In the genomic region with DNA sequence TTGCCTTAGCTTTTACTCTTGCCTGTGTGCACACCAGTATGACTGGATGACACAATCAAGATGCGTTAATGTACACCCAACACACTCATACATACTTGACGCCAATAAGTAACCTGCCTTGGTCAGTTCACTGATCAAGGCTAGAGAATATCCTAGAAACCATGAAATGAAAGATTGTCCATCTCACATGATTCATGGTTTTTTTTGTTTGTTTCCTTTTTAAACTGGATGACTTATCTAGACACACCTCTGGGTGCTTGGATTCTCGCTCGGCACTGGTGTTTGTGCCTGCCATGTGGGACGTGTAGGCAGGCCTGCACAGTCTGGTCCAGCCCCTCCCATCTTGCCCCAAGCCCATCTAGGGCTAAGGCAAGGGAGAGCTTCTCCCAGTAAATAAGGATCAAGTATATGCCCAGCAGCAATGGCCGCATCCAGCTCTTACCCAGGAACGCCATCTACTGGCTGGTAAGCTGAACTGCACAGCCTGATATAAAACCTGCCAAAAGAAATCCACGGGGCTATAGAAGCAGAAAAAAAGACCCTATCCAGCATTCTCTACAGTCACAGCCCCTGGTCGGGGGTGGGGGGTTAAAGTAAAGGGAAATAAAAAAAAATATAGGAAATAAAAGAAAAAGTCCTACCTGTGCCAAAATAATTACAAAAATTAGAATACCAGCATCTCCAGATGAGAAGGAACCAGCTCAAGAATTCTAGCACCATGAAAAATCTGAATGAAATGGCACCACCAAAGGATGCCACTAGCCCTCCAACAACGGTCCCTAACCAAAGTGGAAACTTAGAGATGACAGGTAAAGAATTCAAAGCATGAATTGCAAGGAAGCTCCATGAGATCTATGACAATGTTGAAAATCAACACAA, we compare ENCODE assay signal across 8 cellular contexts.
DNase-seq lines count a peak whose midpoint lies in the region; ATAC-seq and TF ChIP-seq lines count a peak whose summit lies in the region.

No MANE protein-coding gene starts in this region.

- no peak overlapping the region for H3K4me3 ChIP-seq in fibroblast of lung (replicated peaks in 1 of 4; ENCODE audit: control extremely low read depth in 1 of 4, insufficient read depth in 1 of 4, low read depth in 3 of 4, low read length in 4 of 4)
- no peak overlapping the region for H3K4me3 ChIP-seq in vagina

- H2AFZ ChIP-seq in fibroblast of lung (ENCODE audit: low read length), result no peak overlapping the region

- no peak overlapping the region for H3K27ac ChIP-seq in fibroblast of lung (ENCODE audit: insufficient read depth, low read length)
- no peak overlapping the region for H3K27ac ChIP-seq in vagina

- peak; percentile 78 for ATAC-seq in GM21723 (IDR thresholded peaks at IDR 0.05; ENCODE audit: unreplicated experiment)

- intact Hi-C loops in vagina (cut with DNase I), result no loop called here

- no peak overlapping the region for H3K9ac ChIP-seq in fibroblast of lung (ENCODE audit: insufficient read depth, low read length)

- DNase-seq in NCI-H524 (lab: John Stamatoyannopoulos, UW), result peak; percentile 11 to 55
- DNase-seq in NCI-H524 treated with DMSO at 0.1 percent for 48 hours (lab: John Stamatoyannopoulos, UW), result no peak
- peak; percentile 19 for DNase-seq in MV-4-11 (lab: John Stamatoyannopoulos, UW)
- DNase-seq in T1000 (lab: John Stamatoyannopoulos, UW), result peak; percentile 9
- DNase-seq in fibroblast of lung (ENCODE audit: low read depth in 2 of 2), result peak; percentile 14 to 48
- DNase-seq in renal cortical epithelial cell (ENCODE audit: low read depth), result peak; percentile 60
- no peak for DNase-seq in vagina (ENCODE audit: extremely low spot score in 2 of 2)

- H3K9me3 ChIP-seq in fibroblast of lung (ENCODE audit: control insufficient read depth, insufficient read depth, low read depth, low read length) (no peaks in the 10 kb centered on the region), vagina (no peaks in the 10 kb centered on the region)

- no peaks in the 10 kb centered on the region for H3K36me3 ChIP-seq in fibroblast of lung (ENCODE audit: control insufficient read depth, insufficient read depth, low read length)
- H3K36me3 ChIP-seq in vagina, result no peaks in the 10 kb centered on the region

- H3K79me2 ChIP-seq in fibroblast of lung (ENCODE audit: control insufficient read depth, insufficient read depth, low read length), result no peaks in the 10 kb centered on the region

- no peak for TF ChIP-seq POLR2A in vagina (IDR thresholded peaks at IDR 0.05)

- no peak overlapping the region for H3K4me2 ChIP-seq in fibroblast of lung (ENCODE audit: extremely low read depth, insufficient read depth, low read length)

- H3K27me3 ChIP-seq in fibroblast of lung (ENCODE audit: control insufficient read depth, insufficient read depth, low read length), result no peaks in the 10 kb centered on the region
- no peaks in the 10 kb centered on the region for H3K27me3 ChIP-seq in vagina

- no peaks in the 10 kb centered on the region for H4K20me1 ChIP-seq in fibroblast of lung (ENCODE audit: control insufficient read depth, extremely low read depth, insufficient read depth, low read length)

- H3K4me1 ChIP-seq in fibroblast of lung (ENCODE audit: control insufficient read depth, extremely low read depth, insufficient read depth, low read length) (no peaks in the 10 kb centered on the region), vagina (no peaks in the 10 kb centered on the region)

- TF ChIP-seq CTCF in fibroblast of lung (conservative IDR thresholded peaks at IDR 0.05 in 1 of 2, IDR thresholded peaks at IDR 0.05 in 1 of 2; ENCODE audit: low read depth in 1 of 2, low read length in 2 of 2) (peak; percentile 83 to 92), vagina (IDR thresholded peaks at IDR 0.05) (peak in 1 of 3 experiments; percentile 23)

Comparison
In these comparisons a context has a peak if more than half of its experiments do, and no peak if none do; other contexts are left out.
1. DNase-seq: peak in NCI-H524 (2 of 2), MV-4-11 (single experiment), T1000 (single experiment), fibroblast of lung (2 of 2) and renal cortical epithelial cell (single experiment); none in NCI-H524 treated with DMSO at 0.1 percent for 48 hours (single experiment) and vagina (0 of 2).